Comparison of ENCODE assay signal across 21 cellular contexts in genomic region chr4:83604315-83604714, GRCh38.
"Had no signal": no experiment of that assay in that cellular context is flagged by ENCODE, and none has a peak within 500 bp of the region (broad histone marks: within the 10 kb centered on the region; RNA-seq: fewer than 3 reads in every experiment).

No MANE protein-coding gene starts in this region.

- H3K9me3 ChIP-seq: right atrium auricular region, tibial artery had no signal

- ATAC-seq: naive thymus-derived CD8-positive, alpha-beta T cell had no signal

- H3K36me3 ChIP-seq: brain microvascular endothelial cell, tibial artery had no signal

- H3K4me1 ChIP-seq: tibial artery had no signal

- H3K4me3 ChIP-seq: coronary artery, right atrium auricular region, tibial artery had no signal

- H3K27ac ChIP-seq: brain microvascular endothelial cell, coronary artery, right atrium auricular region, tibial artery had no signal

- H3K27me3 ChIP-seq: brain microvascular endothelial cell, right atrium auricular region, tibial artery had no signal

- DNase-seq: activated CD4-positive, alpha-beta T cell treated with anti-CD3 and anti-CD28 coated beads, Interleukin-2, amount 50 U/mL, for 1 hour; activated CD4-positive, CD25-positive, alpha-beta regulatory T cell treated with anti-CD3 and anti-CD28 coated beads, Interleukin-2, amount 50 U/mL, for 72 hours; activated CD8-positive, alpha-beta memory T cell treated with anti-CD3 and anti-CD28 coated beads, Interleukin-2, amount 50 U/mL, for 4 hours; activated effector memory CD4-positive, alpha-beta T cell treated with Interleukin-2 at 50 U/mL for 16 hours; activated naive CD4-positive, alpha-beta T cell treated with anti-CD3 and anti-CD28 coated beads, Interleukin-2, amount 10 ng/mL, durations not matched to agents 7 days and 5 days; activated T-cell treated with anti-CD3 and anti-CD28 coated beads, Interleukin-2, amount 50 U/mL, for 48 hours; aorta; brain microvascular endothelial cell; erythroblast; foreskin melanocyte; mesendoderm; naive thymus-derived CD8-positive, alpha-beta T cell; nucleus accumbens; stimulated activated CD4-positive, alpha-beta T cell treated with anti-CD3 and anti-CD28 coated beads, Interleukin-2, amount 100 ng/mL, for 24 hours; stimulated activated naive CD4-positive, alpha-beta T cell treated with Interleukin-2 at 50 U/mL for 16 hours; T1000; tibial artery had no signal

- FAIRE-seq: endometrium, urothelium cell line had no signal
